In the genomic region with DNA sequence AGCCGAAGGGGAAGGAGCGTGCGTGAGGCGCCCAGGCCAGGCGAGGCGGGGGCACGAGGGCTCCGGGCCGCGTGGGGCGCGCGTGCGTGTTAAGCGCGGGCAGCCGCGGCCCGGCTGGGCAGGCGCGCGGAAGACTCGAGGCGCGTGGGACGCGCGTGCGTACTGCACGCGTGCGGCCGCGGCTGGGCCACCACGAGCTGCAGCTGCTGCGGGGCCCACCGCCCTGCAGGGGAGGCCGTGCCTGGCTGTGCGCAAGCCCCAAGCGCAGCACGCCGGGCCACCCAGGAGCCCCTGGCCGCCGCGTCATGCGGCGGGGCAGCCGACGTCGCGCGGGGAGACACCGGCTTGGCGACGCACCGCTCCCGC, we compare ENCODE assay signal across 9 cellular contexts. TPM values are rescaled to one million over a fixed set of nuclear protein-coding genes. Genes with fewer than 3 reads are reported as not detected.
DNase-seq lines count a peak whose midpoint lies in the region; ATAC-seq, FAIRE-seq and TF ChIP-seq lines count a peak whose summit lies in the region.
"Had no signal": no experiment of that assay in that cellular context is flagged by ENCODE, and none has a peak within 500 bp of the region (broad histone marks: within the 10 kb centered on the region; RNA-seq: fewer than 3 reads in every experiment).

No MANE protein-coding gene starts in this region.

- H3K4me1 Mint-ChIP-seq in activated T-cell treated with anti-CD3 and anti-CD28 coated beads, Interleukin-2, amount 50 U/mL, for 24 hours (ENCODE audit: low read depth): peaks cover 38% of the 10 kb centered on the region
- H3K4me1 Mint-ChIP-seq in activated T-helper 1 cell treated with anti-CD3 and anti-CD28 coated beads, Interleukin-12 subunit alpha, Interleukin-12 subunit beta, Interleukin-2, Interleukin-4 antibody, amounts not matched to agents 30 ng/mL and 10 ng/mL and 1 ng/mL, durations not matched to agents 14 hours and 24 hours and 36 hours (ENCODE audit: low read depth): peaks cover 13% of the 10 kb centered on the region

- H3K27ac ChIP-seq in HepG2 (ENCODE audit: extremely low read length, insufficient read depth, low read length) (peak overlapping the region; percentile 99), thymus (ENCODE audit: low read depth) (no peak overlapping the region)

- H3K9me3 ChIP-seq in HepG2 (ENCODE audit: low read length) (no peaks in the 10 kb centered on the region), thymus (ENCODE audit: control insufficient read depth) (no peaks in the 10 kb centered on the region)

- TF ChIP-seq RAD21 in HepG2 (CRISPR knock-in tag; IDR thresholded peaks at IDR 0.05): no peak

- no peak for DNase-seq in activated T-cell treated with anti-CD3 and anti-CD28 coated beads, Interleukin-2, amount 50 U/mL, for 24 hours
- DNase-seq in activated T-cell treated with anti-CD3 and anti-CD28 coated beads, Interleukin-2, amount 50 U/mL, for 1 hour: no peak
- DNase-seq in activated T-helper 1 cell treated with anti-CD3 and anti-CD28 coated beads, Interleukin-12 subunit alpha, Interleukin-12 subunit beta, Interleukin-2, Interleukin-4 antibody, amounts not matched to agents 30 ng/mL and 10 ng/mL and 1 ng/mL, durations not matched to agents 14 hours and 24 hours and 36 hours (ENCODE audit: low spot score): no peak
- DNase-seq in HepG2 (ENCODE audit: low spot score): no peak
- DNase-seq in stimulated activated naive CD4-positive, alpha-beta T cell treated with Interleukin-2 at 50 U/mL for 16 hours (lab: John Stamatoyannopoulos, UW): no peak
- DNase-seq: GF-D8 had no signal

- CTCF ChIA-PET in HepG2 (lab: Yijun Ruan, JAX; ENCODE audit: low intra/inter-chr PET ratio, low total read pairs): interaction anchor here (1.5 kb wide), 1 partner anchor 35 kb away, joined by 5 read pairs; no protein-coding TSS in a partner anchor

- H3K36me3 ChIP-seq in HepG2 (replicated peaks in 1 of 2; ENCODE audit: control insufficient read depth in 1 of 2, insufficient read depth in 2 of 2, low read length in 2 of 2) (peaks cover 10 to 25% of the 10 kb centered on the region in 2 experiments), thymus (ENCODE audit: control insufficient read depth, insufficient read depth) (no peaks in the 10 kb centered on the region)

- no peak for TF ChIP-seq CTCF in HepG2 (CRISPR knock-in tag; IDR thresholded peaks at IDR 0.05)

- BruUV-seq in HepG2 (replicated peaks; lab: Mats Ljungman, UMichigan): no TSS peak

- H4K20me1 ChIP-seq in HepG2 (ENCODE audit: insufficient read depth, low read length): peaks cover 46% of the 10 kb centered on the region

- no peak overlapping the region for H3K27ac Mint-ChIP-seq in activated T-cell treated with anti-CD3 and anti-CD28 coated beads, Interleukin-2, amount 50 U/mL, for 24 hours
- no peak overlapping the region for H3K27ac Mint-ChIP-seq in activated T-helper 1 cell treated with anti-CD3 and anti-CD28 coated beads, Interleukin-12 subunit alpha, Interleukin-12 subunit beta, Interleukin-2, Interleukin-4 antibody, amounts not matched to agents 30 ng/mL and 10 ng/mL and 1 ng/mL, durations not matched to agents 14 hours and 24 hours and 36 hours

- peak overlapping the region; percentile 95 for H3K9ac ChIP-seq in HepG2 (ENCODE audit: insufficient read depth, low read depth, low read length)

- no peak for TF ChIP-seq EP300 in HepG2 (IDR thresholded peaks at IDR 0.05; ENCODE audit: low read depth in 2 of 2, low read length in 2 of 2)
- no peak for TF ChIP-seq EP300 in HepG2 (CRISPR knock-in tag; IDR thresholded peaks at IDR 0.05; ENCODE audit: borderline replicate concordance)

- ATAC-seq in HepG2: peak; percentile 35
- ATAC-seq in HG02885 (IDR thresholded peaks at IDR 0.05; ENCODE audit: poor library complexity, unreplicated experiment): no peak
- no peak for ATAC-seq in GM21367 (IDR thresholded peaks at IDR 0.05; ENCODE audit: unreplicated experiment)

- POLR2A ChIA-PET in HepG2 (lab: Yijun Ruan, JAX): interaction anchor here (0.9 to 5.6 kb wide), 12 partner anchors 17 to 624 kb away, joined by 3 to 36 read pairs (median 5); no protein-coding TSS in a partner anchor

- intact Hi-C loops in activated T-helper 1 cell treated with anti-CD3 and anti-CD28 coated beads, Interleukin-12 subunit alpha, Interleukin-12 subunit beta, Interleukin-2, Interleukin-4 antibody, amounts not matched to agents 30 ng/mL and 10 ng/mL and 1 ng/mL, durations not matched to agents 14 hours and 24 hours and 36 hours (cut with micrococcal nuclease): loop anchor here (1.0 to 2.0 kb wide), 2 partner anchors 36 to 402 kb away; a partner anchor contains a TSS
- intact Hi-C loops in HepG2 (cut with micrococcal nuclease; ENCODE audit: unreplicated experiment): loop anchor here (2.0 kb wide), 1 partner anchor 84 kb away; no protein-coding TSS in a partner anchor

- peaks cover 0 to 6% of the 10 kb centered on the region in 2 experiments; a peak in 1 of 5 replicates for H3K27me3 ChIP-seq in HepG2 (ENCODE audit: control insufficient read depth in 1 of 2, insufficient read depth in 2 of 2, low read length in 2 of 2)
- H3K27me3 ChIP-seq in thymus (ENCODE audit: control insufficient read depth, insufficient read depth): peaks cover 56% of the 10 kb centered on the region

- no peaks in the 10 kb centered on the region for H3K9me3 Mint-ChIP-seq in activated T-cell treated with anti-CD3 and anti-CD28 coated beads, Interleukin-2, amount 50 U/mL, for 24 hours
- no peaks in the 10 kb centered on the region for H3K9me3 Mint-ChIP-seq in activated T-helper 1 cell treated with anti-CD3 and anti-CD28 coated beads, Interleukin-12 subunit alpha, Interleukin-12 subunit beta, Interleukin-2, Interleukin-4 antibody, amounts not matched to agents 30 ng/mL and 10 ng/mL and 1 ng/mL, durations not matched to agents 14 hours and 24 hours and 36 hours

- H3K4me1 ChIP-seq in HepG2 (ENCODE audit: insufficient read depth, low read length) (peaks cover 35% of the 10 kb centered on the region), thymus (ENCODE audit: control insufficient read depth, insufficient read depth, low read length) (peaks cover 3% of the 10 kb centered on the region)

- peak in 1 of 2 experiments; percentile 5; a peak in 2 of 4 replicates for TF ChIP-seq POLR2A in HepG2 (IDR thresholded peaks at IDR 0.05; ENCODE audit: insufficient read depth in 1 of 2, low read depth in 2 of 2, low read length in 2 of 2)

- H3K79me2 ChIP-seq in HepG2 (ENCODE audit: insufficient read depth, low read length): peaks cover 91% of the 10 kb centered on the region

- peaks cover 73% of the 10 kb centered on the region for H3K27me3 Mint-ChIP-seq in activated T-cell treated with anti-CD3 and anti-CD28 coated beads, Interleukin-2, amount 50 U/mL, for 24 hours
- peaks cover 58% of the 10 kb centered on the region for H3K27me3 Mint-ChIP-seq in activated T-helper 1 cell treated with anti-CD3 and anti-CD28 coated beads, Interleukin-12 subunit alpha, Interleukin-12 subunit beta, Interleukin-2, Interleukin-4 antibody, amounts not matched to agents 30 ng/mL and 10 ng/mL and 1 ng/mL, durations not matched to agents 14 hours and 24 hours and 36 hours (ENCODE audit: insufficient read depth)

- in situ Hi-C loops in HepG2 (cut with HindIII; ENCODE audit: extremely low pct_ligation_motif_present, low pct_unique_long_range_greater_than_20kb): loop anchor here (5.0 kb wide), 1 partner anchor 35 kb away; no protein-coding TSS in a partner anchor

- 20% methylated on average over 8 of the region's 57 CpGs for WGBS in HepG2 (ENCODE audit: low lambda C conversion rate)
- 2% methylated on average over 57 of the region's 57 CpGs for WGBS in thymus

- peak overlapping the region; percentile 92 to 98 (median 94) for H3K4me3 ChIP-seq in HepG2 (replicated peaks in 1 of 3; ENCODE audit: insufficient read depth in 1 of 3, low read depth in 2 of 3, low read length in 3 of 3)
- H3K4me3 ChIP-seq in thymus (ENCODE audit: low read length): peak overlapping the region; percentile 55

- no peak overlapping the region for H2AFZ ChIP-seq in HepG2 (ENCODE audit: low read length)

- peak overlapping the region; percentile 74 for H3K4me3 Mint-ChIP-seq in activated T-cell treated with anti-CD3 and anti-CD28 coated beads, Interleukin-2, amount 50 U/mL, for 24 hours
- H3K4me3 Mint-ChIP-seq in activated T-helper 1 cell treated with anti-CD3 and anti-CD28 coated beads, Interleukin-12 subunit alpha, Interleukin-12 subunit beta, Interleukin-2, Interleukin-4 antibody, amounts not matched to agents 30 ng/mL and 10 ng/mL and 1 ng/mL, durations not matched to agents 14 hours and 24 hours and 36 hours: peak overlapping the region; percentile 72

- no peak for FAIRE-seq in HepG2 (lab: Jason Lieb, UNC)

- peak overlapping the region; percentile 64 for H3K4me2 ChIP-seq in HepG2 (ENCODE audit: low read depth, low read length)

- H3K36me3 Mint-ChIP-seq in activated T-cell treated with anti-CD3 and anti-CD28 coated beads, Interleukin-2, amount 50 U/mL, for 24 hours (ENCODE audit: low read depth): no peaks in the 10 kb centered on the region
- no peaks in the 10 kb centered on the region for H3K36me3 Mint-ChIP-seq in activated T-helper 1 cell treated with anti-CD3 and anti-CD28 coated beads, Interleukin-12 subunit alpha, Interleukin-12 subunit beta, Interleukin-2, Interleukin-4 antibody, amounts not matched to agents 30 ng/mL and 10 ng/mL and 1 ng/mL, durations not matched to agents 14 hours and 24 hours and 36 hours (ENCODE audit: low read depth)

RNA-seq across cellular contexts. Expression of a gene that starts 0.6 kb away (rescaled TPM):
- total RNA-seq in activated T-helper 1 cell treated with anti-CD3 and anti-CD28 coated beads, Interleukin-12 subunit alpha, Interleukin-12 subunit beta, Interleukin-2, Interleukin-4 antibody, amounts not matched to agents 30 ng/mL and 10 ng/mL and 1 ng/mL, durations not matched to agents 14 hours and 24 hours and 36 hours: 0.08 TPM in 1 of 2 replicates, not detected in the other
- 76.9 and 111 TPM in 2 replicates for total RNA-seq in HepG2 (2016; rRNA removed; fragmentation: Illumina TruSeq; extraction: Trizol)
- total RNA-seq in HepG2 (2016; cell fraction: cytosol; rRNA removed; fragmentation: Illumina TruSeq; extraction: Trizol; ENCODE audit: low read depth): 5.5 and 6.3 TPM in 2 replicates
- total RNA-seq in HepG2 (2016; cell fraction: insoluble cytoplasmic fraction; rRNA removed; fragmentation: Illumina TruSeq; extraction: Trizol): 75.8 and 102 TPM in 2 replicates
- 29.5 and 33.3 TPM in 2 replicates for total RNA-seq in HepG2 (2016; cell fraction: membrane; rRNA removed; fragmentation: Illumina TruSeq; extraction: Trizol)
- total RNA-seq in HepG2 (2016; cell fraction: nucleus; rRNA removed; fragmentation: Illumina TruSeq; extraction: Trizol): 91.5 and 98.1 TPM in 2 replicates
- polyA plus RNA-seq in HepG2 (2011; rRNA removed) (21.1 and 21.7 TPM in 2 replicates), thymus (0.09 TPM)
- 16.3 and 17.3 TPM in 2 replicates for polyA plus RNA-seq in HepG2 (2011; cell fraction: cytosol; rRNA removed)
- polyA plus RNA-seq in HepG2 (2011; cell fraction: nucleus; rRNA removed): 25.8 and 29.4 TPM in 2 replicates
- polyA plus RNA-seq in HepG2 (2012): 24.9 and 35.6 TPM in 2 replicates
- 1.8 and 1.9 TPM in 2 replicates for polyA plus RNA-seq in HepG2 (2016; cell fraction: cytosol; fragmentation: Illumina TruSeq; extraction: Trizol; ENCODE audit: low read depth)
- 67.3 and 72.5 TPM in 2 replicates for polyA plus RNA-seq in HepG2 (2016; cell fraction: insoluble cytoplasmic fraction; fragmentation: Illumina TruSeq; extraction: Trizol; ENCODE audit: low read depth)
- polyA plus RNA-seq in HepG2 (2016; cell fraction: membrane; fragmentation: Illumina TruSeq; extraction: Trizol; ENCODE audit: low read depth): 7.2 and 8.7 TPM in 2 replicates
- 86.2 and 92.8 TPM in 2 replicates for polyA plus RNA-seq in HepG2 (2016; cell fraction: nucleus; fragmentation: Illumina TruSeq; extraction: Trizol; ENCODE audit: insufficient read depth, low read depth)
- polyA minus RNA-seq in HepG2 (2011; rRNA and poly(A)+ RNA removed; ENCODE audit: low replicate concordance): 0.07 and 138 TPM in 2 replicates
- polyA minus RNA-seq in HepG2 (2011; cell fraction: cytosol; rRNA and poly(A)+ RNA removed): 80.8 and 84.9 TPM in 2 replicates
- 96.2 and 97.6 TPM in 2 replicates for polyA minus RNA-seq in HepG2 (2011; cell fraction: nucleus; rRNA and poly(A)+ RNA removed)
